8 cellular contexts compared by ENCODE assay signal in genomic region chr4:169791527-169792156, GRCh38. TPM values are rescaled to one million over a fixed set of nuclear protein-coding genes. Genes with fewer than 3 reads are reported as not detected.
DNase-seq lines count a peak whose midpoint lies in the region; ATAC-seq, FAIRE-seq and TF ChIP-seq lines count a peak whose summit lies in the region.

No MANE protein-coding gene starts in this region.

- TF ChIP-seq CTCF in D721Med (IDR thresholded peaks at IDR 0.05; ENCODE audit: insufficient read depth, missing control alignments) (peak; percentile 63), body of pancreas (IDR thresholded peaks at IDR 0.05) (peak in 6 of 7 experiments; percentile 49 to 64 (median 52))

- DNase-seq in D721Med (ENCODE audit: insufficient read length, low spot score) (no peak), RKO (ENCODE audit: low spot score) (peak; percentile 80), body of pancreas (peak; percentile 32 to 55 (median 50)), skeletal muscle cell (ENCODE audit: low read depth) (peak; percentile 22)
- DNase-seq in effector CD8-positive, alpha-beta T cell (lab: John Stamatoyannopoulos, UW): no peak

- H3K4me3 ChIP-seq in HUES64 (ENCODE audit: low read length) (peak overlapping the region; percentile 37), body of pancreas (peak overlapping the region in 1 of 2 donors; percentile 11), iPS-18a (ENCODE audit: low read length) (peak overlapping the region; percentile 51), skeletal muscle cell (ENCODE audit: low read depth, low read length) (peak overlapping the region; percentile 36)

- WGBS in HUES64: 10% methylated on average over 29 of the region's 29 CpGs
- WGBS in body of pancreas, 2 donors: 5 to 6% methylated on average over 26 to 29 of the region's 29 CpGs

- no peak for FAIRE-seq in D721Med (lab: Jason Lieb, UNC)

- no peaks in the 10 kb centered on the region for H3K9me3 ChIP-seq in HUES64 (ENCODE audit: insufficient read depth, low read depth, low read length)
- no peaks in the 10 kb centered on the region for H3K9me3 ChIP-seq in body of pancreas
- H3K9me3 ChIP-seq in iPS-18a (ENCODE audit: control insufficient read depth, low read depth, low read length): no peaks in the 10 kb centered on the region

- H3K36me3 ChIP-seq in HUES64 (ENCODE audit: insufficient read depth, low read length): no peaks in the 10 kb centered on the region
- H3K36me3 ChIP-seq in body of pancreas (replicated peaks in 1 of 2; ENCODE audit: insufficient read depth in 1 of 2, low read depth in 2 of 2): no peaks in the 10 kb centered on the region
- H3K36me3 ChIP-seq in iPS-18a (ENCODE audit: control insufficient read depth, low read depth, low read length): no peaks in the 10 kb centered on the region

- H3K27me3 ChIP-seq in HUES64 (ENCODE audit: insufficient read depth, low read length): peaks cover 38% of the 10 kb centered on the region
- no peaks in the 10 kb centered on the region for H3K27me3 ChIP-seq in body of pancreas
- H3K27me3 ChIP-seq in iPS-18a (ENCODE audit: control insufficient read depth, insufficient read depth, low read length): peaks cover 22% of the 10 kb centered on the region

- TF ChIP-seq POLR2A in body of pancreas (IDR thresholded peaks at IDR 0.05): no peak

- H3K27ac ChIP-seq in HUES64 (ENCODE audit: low read depth, low read length) (no peak overlapping the region), body of pancreas (no peak overlapping the region), iPS-18a (ENCODE audit: low read length) (no peak overlapping the region)

- H3K4me1 ChIP-seq in HUES64 (ENCODE audit: insufficient read depth, low read length) (no peaks in the 10 kb centered on the region), body of pancreas (peaks cover 8% of the 10 kb centered on the region), iPS-18a (ENCODE audit: control insufficient read depth, low read depth, low read length) (peaks cover 3% of the 10 kb centered on the region)

- peak; percentile 81 for ATAC-seq in body of pancreas
- no peak for ATAC-seq in HG02938 (IDR thresholded peaks at IDR 0.05; ENCODE audit: unreplicated experiment)

- H3K9ac ChIP-seq in HUES64 (ENCODE audit: low read depth, low read length): no peak overlapping the region
- H3K9ac ChIP-seq in iPS-18a (ENCODE audit: low read length): no peak overlapping the region

- intact Hi-C loops in body of pancreas (cut with DNase I): no loop called here

RNA-seq across cellular contexts. Expression of gene HPF1, which starts 33.9 kb away (rescaled TPM):
- 39.8 TPM for polyA plus RNA-seq in HUES64 (2013, experiment 1 of 2)
- polyA plus RNA-seq in HUES64 (2013, experiment 2 of 2): 52.8 TPM
- total RNA-seq in body of pancreas: 10 to 100 TPM in 1 of 2 donors, 1 to 10 TPM in 1; 8.6 to 10.9 TPM

Comparison
In these comparisons a context has a peak if more than half of its experiments do, and no peak if none do; other contexts are left out.
1. DNase-seq: peak in RKO (single experiment), body of pancreas (4 of 4) and skeletal muscle cell (single experiment); none in D721Med (single experiment) and effector CD8-positive, alpha-beta T cell (single experiment).